ENCODE assay signal across 8 cellular contexts in genomic region chr19:13833330-13834265, GRCh38. TPM values are rescaled to one million over a fixed set of nuclear protein-coding genes. Genes with fewer than 3 reads are reported as not detected.
DNase-seq lines count a peak whose midpoint lies in the region; ATAC-seq lines count a peak whose summit lies in the region.

No MANE protein-coding gene starts in this region.

- H4K5ac ChIP-seq in mesendoderm (ENCODE audit: low read length), result no peak overlapping the region

- peaks cover 7% of the 10 kb centered on the region for H3K79me2 ChIP-seq in mesendoderm (ENCODE audit: control insufficient read depth, insufficient read depth, low read length)

- peak overlapping the region; percentile 100 for H3K27ac Mint-ChIP-seq in effector memory CD8-positive, alpha-beta T cell

- peak overlapping the region; percentile 78 for H3K9ac ChIP-seq in mesendoderm (ENCODE audit: low read length)

- H3K4me2 ChIP-seq in mesendoderm (ENCODE audit: low read length), result peak overlapping the region; percentile 77

- H3K18ac ChIP-seq in mesendoderm (ENCODE audit: low read length), result no peak overlapping the region

- no peaks in the 10 kb centered on the region for H3K9me3 Mint-ChIP-seq in effector memory CD8-positive, alpha-beta T cell

- no CpG with 5 or more reads among the region's 59 CpGs for WGBS in mesendoderm (ENCODE audit: extremely low coverage, insufficient coverage, low lambda C conversion rate)

- no peaks in the 10 kb centered on the region for H3K27me3 Mint-ChIP-seq in effector memory CD8-positive, alpha-beta T cell

- peak overlapping the region; percentile 93 for H3K56ac ChIP-seq in mesendoderm (ENCODE audit: low read length)

- H2AK5ac ChIP-seq in mesendoderm (ENCODE audit: low read length), result no peak overlapping the region

- H3K36me3 Mint-ChIP-seq in effector memory CD8-positive, alpha-beta T cell (ENCODE audit: insufficient read depth), result peaks cover 100% of the 10 kb centered on the region

- ATAC-seq in GM19025 (IDR thresholded peaks at IDR 0.05; ENCODE audit: low read depth, unreplicated experiment) (peak; percentile 78), HG03354 (IDR thresholded peaks at IDR 0.05; ENCODE audit: poor library complexity, severe bottlenecking, unreplicated experiment) (peak; percentile 74)
- ATAC-seq in effector memory CD8-positive, alpha-beta T cell (replicated peaks), result peak; percentile 58

- peak overlapping the region; percentile 77 for H3K27ac ChIP-seq in mesendoderm (ENCODE audit: low read depth, low read length)

- H4K8ac ChIP-seq in mesendoderm (ENCODE audit: low read depth, low read length), result no peak overlapping the region

- H3K36me3 ChIP-seq in mesendoderm (ENCODE audit: control insufficient read depth, insufficient read depth, low read length), result peaks cover 6% of the 10 kb centered on the region

- H3K4me3 Mint-ChIP-seq in effector memory CD8-positive, alpha-beta T cell, result peak overlapping the region; percentile 81 to 98

- H3K79me1 ChIP-seq in mesendoderm (ENCODE audit: low read length), result peaks cover 2% of the 10 kb centered on the region

- H2BK5ac ChIP-seq in mesendoderm (ENCODE audit: low read length), result no peak overlapping the region

- H3K4me1 ChIP-seq in mesendoderm (ENCODE audit: control insufficient read depth, low read depth, low read length), result no peaks in the 10 kb centered on the region

- no peak overlapping the region for H3K4ac ChIP-seq in mesendoderm (ENCODE audit: low read depth, low read length)

- H3K27me3 ChIP-seq in mesendoderm (ENCODE audit: insufficient read depth, low read length, poor library complexity), result no peaks in the 10 kb centered on the region

- no peak overlapping the region for H2BK120ac ChIP-seq in mesendoderm (ENCODE audit: low read depth, low read length)

- no peak overlapping the region for H2BK15ac ChIP-seq in mesendoderm (replicated peaks; ENCODE audit: low read depth)

- H3K4me1 Mint-ChIP-seq in effector memory CD8-positive, alpha-beta T cell (ENCODE audit: low read depth in 2 of 2), result peaks cover 32 to 46% of the 10 kb centered on the region in 2 donors

- H3K23ac ChIP-seq in mesendoderm (ENCODE audit: low read length), result no peak overlapping the region

- peak overlapping the region; percentile 22 for H3K4me3 ChIP-seq in mesendoderm (ENCODE audit: low read length)

- peak; percentile 92 for DNase-seq in AG20443 (ENCODE audit: low spot score)
- DNase-seq in NCI-H774 (lab: John Stamatoyannopoulos, UW), result peak; percentile 87
- DNase-seq in activated CD8-positive, alpha-beta memory T cell treated with anti-CD3 and anti-CD28 coated beads for 24 hours, result peak; percentile 97
- peak; percentile 90 to 94 (median 93) for DNase-seq in effector memory CD8-positive, alpha-beta T cell
- DNase-seq in mesendoderm, result peak; percentile 94
- peak; percentile 81 for DNase-seq in stimulated activated CD8-positive, alpha-beta memory T cell treated with anti-CD3 and anti-CD28 coated beads, Interleukin-15, amount 100 ng/mL, for 24 hours (ENCODE audit: low read depth)

RNA-seq across cellular contexts. Expression of gene ZSWIM4, which starts 38.4 kb away (rescaled TPM):
- 31.4 TPM for polyA plus RNA-seq in mesendoderm (2013, experiment 1 of 2)
- polyA plus RNA-seq in mesendoderm (2013, experiment 2 of 2), result 30.0 TPM

RNA-seq across cellular contexts. Expression of gene NANOS3, which starts 43.3 kb away (rescaled TPM):
- 1.2 TPM for polyA plus RNA-seq in mesendoderm (2013, experiment 1 of 2)
- 0.85 TPM for polyA plus RNA-seq in mesendoderm (2013, experiment 2 of 2)

RNA-seq across cellular contexts. Expression of gene C19orf53, which starts 59.3 kb away (rescaled TPM):
- polyA plus RNA-seq in mesendoderm (2013, experiment 1 of 2), result 323 TPM
- 327 TPM for polyA plus RNA-seq in mesendoderm (2013, experiment 2 of 2)

Comparison
In these comparisons a context has a peak if more than half of its experiments do, and no peak if none do; other contexts are left out.
1. Peak in every context shown above with its lines: DNase-seq, ATAC-seq, H3K4me3 ChIP-seq and H3K27ac ChIP-seq.